Comparison of ENCODE assay signal across 3 cellular contexts in genomic region chr22:45427114-45427513, GRCh38.
TF ChIP-seq lines count a peak whose summit lies in the region.

No MANE protein-coding gene starts in this region.

TF ChIP-seq in HepG2, 621 proteins besides CTCF, POLR2A, EP300 and RAD21:
- peak; percentile 51; the same call in 1 of the 2 replicates for TF ChIP-seq ZMYM3 (CRISPR knock-in tag; IDR thresholded peaks at IDR 0.05)
- TF ChIP-seq ZSCAN22 (CRISPR knock-in tag; IDR thresholded peaks at IDR 0.05), result no peak

TF ChIP-seq in WTC11, 78 proteins besides CTCF, POLR2A, EP300 and RAD21:
- TF ChIP-seq, protein P1, sequence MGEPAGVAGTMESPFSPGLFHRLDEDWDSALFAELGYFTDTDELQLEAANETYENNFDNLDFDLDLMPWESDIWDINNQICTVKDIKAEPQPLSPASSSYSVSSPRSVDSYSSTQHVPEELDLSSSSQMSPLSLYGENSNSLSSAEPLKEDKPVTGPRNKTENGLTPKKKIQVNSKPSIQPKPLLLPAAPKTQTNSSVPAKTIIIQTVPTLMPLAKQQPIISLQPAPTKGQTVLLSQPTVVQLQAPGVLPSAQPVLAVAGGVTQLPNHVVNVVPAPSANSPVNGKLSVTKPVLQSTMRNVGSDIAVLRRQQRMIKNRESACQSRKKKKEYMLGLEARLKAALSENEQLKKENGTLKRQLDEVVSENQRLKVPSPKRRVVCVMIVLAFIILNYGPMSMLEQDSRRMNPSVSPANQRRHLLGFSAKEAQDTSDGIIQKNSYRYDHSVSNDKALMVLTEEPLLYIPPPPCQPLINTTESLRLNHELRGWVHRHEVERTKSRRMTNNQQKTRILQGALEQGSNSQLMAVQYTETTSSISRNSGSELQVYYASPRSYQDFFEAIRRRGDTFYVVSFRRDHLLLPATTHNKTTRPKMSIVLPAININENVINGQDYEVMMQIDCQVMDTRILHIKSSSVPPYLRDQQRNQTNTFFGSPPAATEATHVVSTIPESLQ (CRISPR knock-in tag; IDR thresholded peaks at IDR 0.05), result no peak
- TF ChIP-seq GTF2I (CRISPR knock-in tag; conservative IDR thresholded peaks at IDR 0.05), result 0 out of 2 replicates have a peak, but pooled peaks have one; percentile 68

TF ChIP-seq in H1, 55 proteins besides CTCF, POLR2A, EP300 and RAD21:
- TF ChIP-seq, protein P2, sequence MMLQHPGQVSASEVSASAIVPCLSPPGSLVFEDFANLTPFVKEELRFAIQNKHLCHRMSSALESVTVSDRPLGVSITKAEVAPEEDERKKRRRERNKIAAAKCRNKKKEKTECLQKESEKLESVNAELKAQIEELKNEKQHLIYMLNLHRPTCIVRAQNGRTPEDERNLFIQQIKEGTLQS (IDR thresholded peaks at IDR 0.05; ENCODE audit: insufficient read depth, low read depth, low read length), result no peak
- TF ChIP-seq RXRA (IDR thresholded peaks at IDR 0.05; ENCODE audit: insufficient read depth, low read depth, low read length) (no peak), TEAD4 (IDR thresholded peaks at IDR 0.05; ENCODE audit: low read depth, low read length) (no peak), KDM1A (IDR thresholded peaks at IDR 0.05; ENCODE audit: borderline replicate concordance, low read length) (peak; percentile 85; the same call in 1 of the 2 replicates), JUN (IDR thresholded peaks at IDR 0.05; ENCODE audit: low read depth, low read length) (no peak), TCF12 (IDR thresholded peaks at IDR 0.05; ENCODE audit: low read depth, low read length) (no peak), CEBPB (IDR thresholded peaks at IDR 0.05; ENCODE audit: low read depth, low read length) (no peak), JUND (IDR thresholded peaks at IDR 0.05; ENCODE audit: low read length) (no peak)
TF ChIP-seq in H1: peak in this region for 1.
